Comparison of ENCODE assay signal across 17 cellular contexts in the genomic region with DNA sequence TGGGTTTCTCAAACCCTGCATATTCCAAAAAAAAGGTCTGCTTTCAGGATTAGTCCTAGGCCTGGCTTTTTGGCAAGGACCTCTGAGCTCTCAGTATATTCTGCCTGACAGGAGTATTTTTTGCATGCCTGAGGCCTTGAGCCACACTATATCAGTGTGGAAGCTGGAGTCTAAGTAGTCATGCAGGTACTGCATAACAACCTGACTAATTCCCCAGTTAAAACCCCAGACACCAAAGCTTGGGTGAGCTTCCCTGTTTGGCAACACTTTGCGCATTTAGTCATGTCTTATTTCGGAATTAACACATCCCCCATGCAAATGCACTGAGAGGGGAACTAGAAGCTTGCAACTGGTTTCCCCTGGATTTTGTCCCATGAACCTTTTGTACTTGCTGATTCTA.
"Had no signal": no experiment of that assay in that cellular context is flagged by ENCODE, and none has a peak within 500 bp of the region (broad histone marks: within the 10 kb centered on the region; RNA-seq: fewer than 3 reads in every experiment).

No MANE protein-coding gene starts in this region.

- H3K27me3 ChIP-seq: cardiac muscle cell, esophagus muscularis mucosa, hepatocyte, ovary, spleen, upper lobe of left lung had no signal

- H3K36me3 Mint-ChIP-seq: activated CD8-positive, alpha-beta memory T cell treated with anti-CD3 and anti-CD28 coated beads, Interleukin-2, amount 10 ng/mL, durations not matched to agents 7 days and 5 days; activated naive CD4-positive, alpha-beta T cell treated with anti-CD3 and anti-CD28 coated beads, Interleukin-2, amount 10 ng/mL, durations not matched to agents 7 days and 5 days had no signal

- H3K27me3 Mint-ChIP-seq: activated CD8-positive, alpha-beta memory T cell treated with anti-CD3 and anti-CD28 coated beads, Interleukin-2, amount 10 ng/mL, durations not matched to agents 7 days and 5 days; activated naive CD4-positive, alpha-beta T cell treated with anti-CD3 and anti-CD28 coated beads, Interleukin-2, amount 10 ng/mL, durations not matched to agents 7 days and 5 days; stimulated activated naive CD8-positive, alpha-beta T cell treated with anti-CD3 and anti-CD28 coated beads, Interleukin-15, Interleukin-2, amounts not matched to agents 100 ng/mL and 50 ng/mL, for 24 hours had no signal

- DNase-seq: activated CD4-positive, alpha-beta T cell treated with anti-CD3 and anti-CD28 coated beads, Interleukin-2, amount 50 U/mL, for 4 hours; activated CD4-positive, CD25-positive, alpha-beta regulatory T cell treated with anti-CD3 and anti-CD28 coated beads, Interleukin-2, amount 50 U/mL, for 72 hours; activated CD8-positive, alpha-beta memory T cell treated with anti-CD3 and anti-CD28 coated beads, Interleukin-2, amount 10 ng/mL, durations not matched to agents 7 days and 5 days; activated naive CD4-positive, alpha-beta T cell treated with anti-CD3 and anti-CD28 coated beads, Interleukin-2, amount 10 ng/mL, durations not matched to agents 7 days and 5 days; activated T-cell treated with anti-CD3 and anti-CD28 coated beads, Interleukin-2, amount 50 U/mL, for 1 hour; kidney glomerular epithelial cell; left ventricle myocardium superior; ovary; spleen; upper lobe of left lung had no signal

- H3K79me2 ChIP-seq: hepatocyte had no signal

- H3K4me3 ChIP-seq: cardiac muscle cell, esophagus muscularis mucosa, hepatocyte, ovary, spleen, upper lobe of left lung had no signal

- H3K4me2 ChIP-seq: hepatocyte had no signal

- H3K9me3 ChIP-seq: ovary had no signal

- H3K4me1 Mint-ChIP-seq: activated CD8-positive, alpha-beta memory T cell treated with anti-CD3 and anti-CD28 coated beads, Interleukin-2, amount 10 ng/mL, durations not matched to agents 7 days and 5 days; activated naive CD4-positive, alpha-beta T cell treated with anti-CD3 and anti-CD28 coated beads, Interleukin-2, amount 10 ng/mL, durations not matched to agents 7 days and 5 days; neural crest cell had no signal

- H3K36me3 ChIP-seq: cardiac muscle cell, esophagus muscularis mucosa, ovary, spleen, upper lobe of left lung had no signal

- H3K9me3 Mint-ChIP-seq: stimulated activated naive CD8-positive, alpha-beta T cell treated with anti-CD3 and anti-CD28 coated beads, Interleukin-15, Interleukin-2, amounts not matched to agents 100 ng/mL and 50 ng/mL, for 24 hours had no signal

- H3K4me3 Mint-ChIP-seq: activated CD8-positive, alpha-beta memory T cell treated with anti-CD3 and anti-CD28 coated beads, Interleukin-2, amount 10 ng/mL, durations not matched to agents 7 days and 5 days; activated naive CD4-positive, alpha-beta T cell treated with anti-CD3 and anti-CD28 coated beads, Interleukin-2, amount 10 ng/mL, durations not matched to agents 7 days and 5 days; neural crest cell; stimulated activated naive CD8-positive, alpha-beta T cell treated with anti-CD3 and anti-CD28 coated beads, Interleukin-15, Interleukin-2, amounts not matched to agents 100 ng/mL and 50 ng/mL, for 24 hours; T-helper 2 cell treated with Interferon-gamma antibody and Interleukin-4, amounts not matched to agents 5 μg/mL and 100 μg/mL, for 36 hours had no signal

- H2AFZ ChIP-seq: hepatocyte had no signal

- H3K27ac ChIP-seq: cardiac muscle cell, esophagus muscularis mucosa, hepatocyte, ovary, spleen, upper lobe of left lung had no signal

- H3K27ac Mint-ChIP-seq: activated CD8-positive, alpha-beta memory T cell treated with anti-CD3 and anti-CD28 coated beads, Interleukin-2, amount 10 ng/mL, durations not matched to agents 7 days and 5 days; activated naive CD4-positive, alpha-beta T cell treated with anti-CD3 and anti-CD28 coated beads, Interleukin-2, amount 10 ng/mL, durations not matched to agents 7 days and 5 days; stimulated activated naive CD8-positive, alpha-beta T cell treated with anti-CD3 and anti-CD28 coated beads, Interleukin-15, Interleukin-2, amounts not matched to agents 100 ng/mL and 50 ng/mL, for 24 hours; T-helper 2 cell treated with Interferon-gamma antibody and Interleukin-4, amounts not matched to agents 5 μg/mL and 100 μg/mL, for 36 hours had no signal

- H3K4me1 ChIP-seq: spleen, upper lobe of left lung had no signal

- ATAC-seq: activated CD8-positive, alpha-beta memory T cell treated with anti-CD3 and anti-CD28 coated beads, Interleukin-2, amount 10 ng/mL, durations not matched to agents 7 days and 5 days; left ventricle myocardium superior; sciatic nerve had no signal
